In the genomic region with DNA sequence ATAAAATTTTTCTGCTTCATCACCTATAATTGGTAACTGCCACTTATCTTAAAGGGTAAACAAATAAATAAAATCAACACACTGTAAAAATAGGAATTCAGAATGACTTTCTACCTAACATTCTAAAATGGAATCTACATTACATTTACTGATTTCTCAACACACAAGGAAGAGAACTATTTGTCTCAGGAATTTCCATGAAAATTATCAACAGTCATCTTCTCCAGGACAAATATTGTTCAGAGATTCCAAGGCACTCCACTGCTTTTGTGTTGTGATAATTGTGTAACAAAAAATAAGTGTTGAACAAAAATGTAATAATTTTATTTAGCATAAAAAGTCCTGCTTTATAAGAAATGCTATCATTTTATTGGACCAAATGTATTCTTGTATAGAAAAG, we compare ENCODE assay signal across 17 cellular contexts. TPM values are rescaled to one million over a fixed set of nuclear protein-coding genes. Genes with fewer than 3 reads are reported as not detected.
DNase-seq lines count a peak whose midpoint lies in the region; ATAC-seq, FAIRE-seq and TF ChIP-seq lines count a peak whose summit lies in the region.
"Had no signal": no experiment of that assay in that cellular context is flagged by ENCODE, and none has a peak within 500 bp of the region (broad histone marks: within the 10 kb centered on the region; RNA-seq: fewer than 3 reads in every experiment).

No MANE protein-coding gene starts in this region.

- FAIRE-seq in RCC 7860 (lab: Jason Lieb, UNC), result peak; percentile 20
- FAIRE-seq: bronchial epithelial cell had no signal

- in situ Hi-C loops in transverse colon (cut with MboI; ENCODE audit: low pct_ligation_motif_present in 1 of 4, low pct_unique_long_range_greater_than_20kb in 1 of 4, low sequenced_read_pairs in 3 of 4), result loop anchor here in 1 of 4 donors (10.0 kb wide), 1 partner anchor 116 kb away; no protein-coding TSS in a partner anchor

- peak overlapping the region; percentile 78 for H3K4me3 Mint-ChIP-seq in activated naive CD8-positive, alpha-beta T cell treated with anti-CD3 and anti-CD28 coated beads, Interleukin-2, amount 10 ng/mL, durations not matched to agents 7 days and 5 days
- H3K4me3 Mint-ChIP-seq in activated naive CD8-positive, alpha-beta T cell treated with anti-CD3 and anti-CD28 coated beads, Interleukin-2, amount 50 U/mL, for 24 hours, result no peak overlapping the region

- TF ChIP-seq CTCF in fibroblast of pulmonary artery (IDR thresholded peaks at IDR 0.05; ENCODE audit: low read length, missing control alignments), result no peak
- TF ChIP-seq CTCF in transverse colon (IDR thresholded peaks at IDR 0.05), result no peak

- H3K9me3 ChIP-seq in transverse colon, result no peaks in the 10 kb centered on the region
- H3K9me3 ChIP-seq: prostate gland had no signal

- no peak for ATAC-seq in activated naive CD8-positive, alpha-beta T cell treated with anti-CD3 and anti-CD28 coated beads, Interleukin-2, amount 10 ng/mL, durations not matched to agents 7 days and 5 days (ENCODE audit: low read depth)
- ATAC-seq in activated naive CD8-positive, alpha-beta T cell treated with anti-CD3 and anti-CD28 coated beads, Interleukin-2, amount 50 U/mL, for 24 hours, result no peak
- no peak for ATAC-seq in HG03108 (IDR thresholded peaks at IDR 0.05; ENCODE audit: unreplicated experiment)
- ATAC-seq: Right ventricle myocardium inferior had no signal

- peaks cover 3% of the 10 kb centered on the region for H3K9me3 Mint-ChIP-seq in activated naive CD8-positive, alpha-beta T cell treated with anti-CD3 and anti-CD28 coated beads, Interleukin-2, amount 10 ng/mL, durations not matched to agents 7 days and 5 days
- H3K9me3 Mint-ChIP-seq in activated naive CD8-positive, alpha-beta T cell treated with anti-CD3 and anti-CD28 coated beads, Interleukin-2, amount 50 U/mL, for 24 hours, result peaks cover 5% of the 10 kb centered on the region

- no peak for TF ChIP-seq POLR2A in transverse colon (IDR thresholded peaks at IDR 0.05)

- H3K4me1 ChIP-seq in transverse colon, result peaks cover 0 to 24% (median 0%) of the 10 kb centered on the region in 4 donors
- H3K4me1 ChIP-seq: prostate gland had no signal

- no peaks in the 10 kb centered on the region for H3K27me3 ChIP-seq in transverse colon

- H3K27ac Mint-ChIP-seq in activated naive CD8-positive, alpha-beta T cell treated with anti-CD3 and anti-CD28 coated beads, Interleukin-2, amount 10 ng/mL, durations not matched to agents 7 days and 5 days, result no peak overlapping the region
- no peak overlapping the region for H3K27ac Mint-ChIP-seq in activated naive CD8-positive, alpha-beta T cell treated with anti-CD3 and anti-CD28 coated beads, Interleukin-2, amount 50 U/mL, for 24 hours

- intact Hi-C loops in transverse colon (cut with DNase I; ENCODE audit: low total_unique reads), result no loop called here

- H3K27me3 Mint-ChIP-seq in activated naive CD8-positive, alpha-beta T cell treated with anti-CD3 and anti-CD28 coated beads, Interleukin-2, amount 10 ng/mL, durations not matched to agents 7 days and 5 days, result no peaks in the 10 kb centered on the region
- H3K27me3 Mint-ChIP-seq in activated naive CD8-positive, alpha-beta T cell treated with anti-CD3 and anti-CD28 coated beads, Interleukin-2, amount 50 U/mL, for 24 hours, result no peaks in the 10 kb centered on the region

- peaks cover 26% of the 10 kb centered on the region for H3K4me1 Mint-ChIP-seq in activated naive CD8-positive, alpha-beta T cell treated with anti-CD3 and anti-CD28 coated beads, Interleukin-2, amount 10 ng/mL, durations not matched to agents 7 days and 5 days
- H3K4me1 Mint-ChIP-seq in activated naive CD8-positive, alpha-beta T cell treated with anti-CD3 and anti-CD28 coated beads, Interleukin-2, amount 50 U/mL, for 24 hours, result peaks cover 41% of the 10 kb centered on the region

- TF ChIP-seq EP300 in transverse colon (IDR thresholded peaks at IDR 0.05; ENCODE audit: low read depth), result no peak

- H3K27ac ChIP-seq in transverse colon, result peak overlapping the region in 3 of 4 donors; percentile 6 to 54 (median 9)
- H3K27ac ChIP-seq: prostate gland had no signal

- H3K36me3 ChIP-seq in transverse colon, result no peaks in the 10 kb centered on the region
- H3K36me3 ChIP-seq: prostate gland had no signal

- POLR2A ChIA-PET in activated naive CD8-positive, alpha-beta T cell treated with anti-CD3 and anti-CD28 coated beads, Interleukin-2, amount 10 ng/mL, durations not matched to agents 7 days and 5 days (lab: Charles Lee), result no interaction called here

- peaks cover 19% of the 10 kb centered on the region for H3K36me3 Mint-ChIP-seq in activated naive CD8-positive, alpha-beta T cell treated with anti-CD3 and anti-CD28 coated beads, Interleukin-2, amount 10 ng/mL, durations not matched to agents 7 days and 5 days
- peaks cover 5% of the 10 kb centered on the region for H3K36me3 Mint-ChIP-seq in activated naive CD8-positive, alpha-beta T cell treated with anti-CD3 and anti-CD28 coated beads, Interleukin-2, amount 50 U/mL, for 24 hours (ENCODE audit: low read depth)

- no peak for DNase-seq in activated naive CD8-positive, alpha-beta T cell treated with anti-CD3 and anti-CD28 coated beads, Interleukin-2, amount 10 ng/mL, durations not matched to agents 7 days and 5 days
- no peak for DNase-seq in activated naive CD8-positive, alpha-beta T cell treated with anti-CD3 and anti-CD28 coated beads, Interleukin-2, amount 50 U/mL, for 24 hours
- DNase-seq in RCC 7860 (ENCODE audit: low spot score) (no peak), fibroblast of pulmonary artery (ENCODE audit: low read depth) (peak; percentile 36), transverse colon (no peak), amniotic stem cell (lab: John Stamatoyannopoulos, UW) (no peak), GM19240 (ENCODE audit: insufficient read length, low spot score) (no peak)
- DNase-seq: activated CD4-positive, alpha-beta T cell treated with anti-CD3 and anti-CD28 coated beads, Interleukin-2, amount 50 U/mL, for 48 hours; activated naive CD4-positive, alpha-beta T cell treated with Interleukin-2 at 50 U/mL for 16 hours; effector CD8-positive, alpha-beta T cell; NCI-H1436 treated with DMSO at 0.1 percent for 48 hours; NCI-H345; T1000 had no signal

- H3K4me3 ChIP-seq in fibroblast of pulmonary artery (replicated peaks; ENCODE audit: low read depth, low read length), result no peak overlapping the region
- H3K4me3 ChIP-seq in transverse colon, result no peak overlapping the region
- H3K4me3 ChIP-seq: prostate gland had no signal

RNA-seq across cellular contexts. Expression of gene ODF2L, which starts 7.3 kb away (rescaled TPM):
- 10 to 100 TPM; 57.4 to 68.1 TPM for total RNA-seq in activated naive CD8-positive, alpha-beta T cell treated with anti-CD3 and anti-CD28 coated beads, Interleukin-2, amount 10 ng/mL, durations not matched to agents 7 days and 5 days
- total RNA-seq in transverse colon, result 10 to 100 TPM; 43.6 to 89.2 (median 55.9) TPM

RNA-seq across cellular contexts. Expression of gene CLCA2, which starts 35.2 kb away (rescaled TPM):
- not detected for total RNA-seq in activated naive CD8-positive, alpha-beta T cell treated with anti-CD3 and anti-CD28 coated beads, Interleukin-2, amount 10 ng/mL, durations not matched to agents 7 days and 5 days
- total RNA-seq in transverse colon, result 1 to 10 TPM in 2 of 4 donors, not detected in 2; 1.1 to 1.7 TPM
